In genomic region chr15:82298520-82298919, GRCh38 we compare ENCODE assay signal across 7 cellular contexts. TPM values are rescaled to one million over a fixed set of nuclear protein-coding genes. Genes with fewer than 3 reads are reported as not detected.
DNase-seq lines count a peak whose midpoint lies in the region; TF ChIP-seq lines count a peak whose summit lies in the region.

No MANE protein-coding gene starts in this region.

- no peak for TF ChIP-seq POLR2A in transverse colon (IDR thresholded peaks at IDR 0.05)

- H3K27ac Mint-ChIP-seq in activated naive CD8-positive, alpha-beta T cell: no peak overlapping the region

- TF ChIP-seq CTCF in transverse colon (IDR thresholded peaks at IDR 0.05) (no peak), colonic mucosa (IDR thresholded peaks at IDR 0.05) (no peak)

- in situ Hi-C loops in transverse colon (cut with MboI; ENCODE audit: low pct_ligation_motif_present in 1 of 4, low pct_unique_long_range_greater_than_20kb in 1 of 4, low sequenced_read_pairs in 3 of 4): loop anchor here in 1 of 4 donors (25.0 kb wide), 1 partner anchor 114 kb away; no protein-coding TSS in a partner anchor

- peak; percentile 69 for DNase-seq in activated CD4-positive, alpha-beta T cell treated with anti-CD3 and anti-CD28 coated beads for 48 hours
- DNase-seq in putamen (ENCODE audit: low spot score): peak; percentile 43
- peak; percentile 27 for DNase-seq in transverse colon
- no peak for DNase-seq in colonic mucosa
- no peak for DNase-seq in NCI-H748 treated with DMSO at 0.1 percent for 48 hours (lab: John Stamatoyannopoulos, UW)
- no peak for DNase-seq in NCI-H146 treated with DMSO at 0.1 percent for 48 hours (lab: John Stamatoyannopoulos, UW; ENCODE audit: unreplicated experiment)

- no peak overlapping the region for H3K9ac ChIP-seq in colonic mucosa (ENCODE audit: low read depth in 2 of 2, low read length in 2 of 2)

- H3K9me3 ChIP-seq in transverse colon: no peaks in the 10 kb centered on the region
- H3K9me3 ChIP-seq in colonic mucosa: no peaks in the 10 kb centered on the region

- H3K4me1 Mint-ChIP-seq in activated naive CD8-positive, alpha-beta T cell (ENCODE audit: low read depth): peaks cover 10% of the 10 kb centered on the region

- peak overlapping the region; percentile 54 for H3K4me3 Mint-ChIP-seq in activated naive CD8-positive, alpha-beta T cell

- H3K4me1 ChIP-seq in transverse colon (no peaks in the 10 kb centered on the region), colonic mucosa (no peaks in the 10 kb centered on the region)

- H3K27me3 ChIP-seq in transverse colon: peaks cover 4% of the 10 kb centered on the region
- H3K27me3 ChIP-seq in colonic mucosa: no peaks in the 10 kb centered on the region

- no peaks in the 10 kb centered on the region for H3K9me3 Mint-ChIP-seq in activated naive CD8-positive, alpha-beta T cell (ENCODE audit: low read depth)

- no peaks in the 10 kb centered on the region for H3K36me3 Mint-ChIP-seq in activated naive CD8-positive, alpha-beta T cell

- H3K4me3 ChIP-seq in transverse colon (no peak overlapping the region), colonic mucosa (no peak overlapping the region)

- H3K36me3 ChIP-seq in transverse colon: no peaks in the 10 kb centered on the region
- no peaks in the 10 kb centered on the region for H3K36me3 ChIP-seq in colonic mucosa

- H3K27me3 Mint-ChIP-seq in activated naive CD8-positive, alpha-beta T cell: no peaks in the 10 kb centered on the region

- intact Hi-C loops in transverse colon (cut with DNase I; ENCODE audit: low total_unique reads) (no loop called here), colonic mucosa (cut with DNase I) (no loop called here)

- no peak overlapping the region for H3K27ac ChIP-seq in transverse colon
- no peak overlapping the region for H3K27ac ChIP-seq in colonic mucosa

- WGBS in transverse colon (ENCODE audit: low coverage in 1 of 2), 2 donors: 60% methylated on average over 44 of the region's 44 CpGs; no CpG with 5 or more reads in 1 of the 2 donors

- TF ChIP-seq EP300 in transverse colon (IDR thresholded peaks at IDR 0.05; ENCODE audit: low read depth): no peak

RNA-seq across cellular contexts. Expression of gene SAXO2, which starts 35.9 kb away (rescaled TPM):
- total RNA-seq in transverse colon (1 to 10 TPM in 2 of 4 donors, under 1 TPM in 1, not detected in 1; 0.20 to 3.0 (median 2.4) TPM), colonic mucosa (under 1 TPM; 0.67 to 0.93 TPM)

RNA-seq across cellular contexts. Expression of gene EFL1, which starts 36.0 kb away (rescaled TPM):
- total RNA-seq in transverse colon: 10 to 100 TPM; 35.0 to 57.9 (median 46.5) TPM
- total RNA-seq in colonic mucosa: 10 to 100 TPM; 27.4 to 38.9 TPM

RNA-seq across cellular contexts. Expression of gene GOLGA6L10, which starts 50.8 kb away (rescaled TPM):
- total RNA-seq in transverse colon: 10 to 100 TPM in 1 of 4 donors, 1 to 10 TPM in 2, not detected in 1; 1.2 to 17.1 (median 1.3) TPM
- 1 to 10 TPM; 1.4 to 1.8 TPM for total RNA-seq in colonic mucosa

Comparison
In these comparisons a context has a peak if more than half of its experiments do, and no peak if none do; other contexts are left out.
1. DNase-seq: peak in activated CD4-positive, alpha-beta T cell treated with anti-CD3 and anti-CD28 coated beads for 48 hours (single experiment), putamen (single experiment) and transverse colon (single experiment); none in colonic mucosa (single experiment), NCI-H748 treated with DMSO at 0.1 percent for 48 hours (single experiment) and NCI-H146 treated with DMSO at 0.1 percent for 48 hours (single experiment).